18 cellular contexts compared by ENCODE assay signal in genomic region chr12:93134175-93134574, GRCh38.
DNase-seq lines count a peak whose midpoint lies in the region; ATAC-seq and TF ChIP-seq lines count a peak whose summit lies in the region.
"Had no signal": no experiment of that assay in that cellular context is flagged by ENCODE, and none has a peak within 500 bp of the region (broad histone marks: within the 10 kb centered on the region; RNA-seq: fewer than 3 reads in every experiment).

No MANE protein-coding gene starts in this region.

- H3K4me1 Mint-ChIP-seq in naive B cell: peaks cover 45 to 51% (median 47%) of the 10 kb centered on the region in 3 donors
- peaks cover 32% of the 10 kb centered on the region for H3K4me1 Mint-ChIP-seq in activated naive CD8-positive, alpha-beta T cell treated with anti-CD3 and anti-CD28 coated beads, Interleukin-2, amount 50 U/mL, for 24 hours

- no peaks in the 10 kb centered on the region for H3K27me3 ChIP-seq in heart left ventricle

- H3K27ac ChIP-seq in VCaP (peak overlapping the region; percentile 92), heart left ventricle (no peak overlapping the region)

- H3K36me3 Mint-ChIP-seq in naive B cell: no peaks in the 10 kb centered on the region
- no peaks in the 10 kb centered on the region for H3K36me3 Mint-ChIP-seq in activated naive CD8-positive, alpha-beta T cell treated with anti-CD3 and anti-CD28 coated beads, Interleukin-2, amount 50 U/mL, for 24 hours (ENCODE audit: low read depth)

- peaks cover 0 to 50% (median 12%) of the 10 kb centered on the region in 12 donors for H3K4me1 ChIP-seq in heart left ventricle
- H3K4me1 ChIP-seq: HAP-1 had no signal

- no peak for TF ChIP-seq CTCF in VCaP (conservative IDR thresholded peaks at IDR 0.05)
- no peak for TF ChIP-seq CTCF in heart left ventricle (IDR thresholded peaks at IDR 0.05)

- peak overlapping the region in 5 of 6 donors; percentile 49 to 95 (median 93) for H3K27ac Mint-ChIP-seq in naive B cell
- H3K27ac Mint-ChIP-seq in activated naive CD8-positive, alpha-beta T cell treated with anti-CD3 and anti-CD28 coated beads, Interleukin-2, amount 50 U/mL, for 24 hours: no peak overlapping the region

- no peak for TF ChIP-seq POLR2A in heart left ventricle (IDR thresholded peaks at IDR 0.05)

- no peaks in the 10 kb centered on the region for H3K27me3 Mint-ChIP-seq in naive B cell
- H3K27me3 Mint-ChIP-seq in activated naive CD8-positive, alpha-beta T cell treated with anti-CD3 and anti-CD28 coated beads, Interleukin-2, amount 50 U/mL, for 24 hours: no peaks in the 10 kb centered on the region

- H3K9me3 Mint-ChIP-seq in naive B cell: peaks cover 0 to 2% (median 0%) of the 10 kb centered on the region in 7 donors
- H3K9me3 Mint-ChIP-seq in activated naive CD8-positive, alpha-beta T cell treated with anti-CD3 and anti-CD28 coated beads, Interleukin-2, amount 50 U/mL, for 24 hours: no peaks in the 10 kb centered on the region

- WGBS in heart left ventricle, 4 donors: 65 to 97% (median 92%) methylated on average over 5 of the region's 5 CpGs

- H3K4me3 Mint-ChIP-seq in naive B cell: peak overlapping the region in 3 of 8 donors; percentile 54 to 69 (median 64)
- H3K4me3 Mint-ChIP-seq in activated naive CD8-positive, alpha-beta T cell treated with anti-CD3 and anti-CD28 coated beads, Interleukin-2, amount 50 U/mL, for 24 hours: no peak overlapping the region

- peak; percentile 46 for DNase-seq in NCI-H82 (lab: John Stamatoyannopoulos, UW)
- DNase-seq in NCI-H82 treated with DMSO at 0.1 percent for 48 hours (lab: John Stamatoyannopoulos, UW; ENCODE audit: unreplicated experiment): no peak
- no peak for DNase-seq in naive B cell
- DNase-seq in DMS 273 (lab: John Stamatoyannopoulos, UW; ENCODE audit: unreplicated experiment): no peak
- DNase-seq in heart left ventricle: no peak
- no peak for DNase-seq in activated naive CD8-positive, alpha-beta T cell treated with anti-CD3 and anti-CD28 coated beads, Interleukin-2, amount 50 U/mL, for 24 hours
- DNase-seq: C1 segment of cervical spinal cord, DMS153, KG1, NCI-H1048, NCI-H1436 treated with DMSO at 0.1 percent for 48 hours, NCI-H2029 treated with DMSO at 0.1 percent for 48 hours, NCI-H2171 treated with DMSO at 0.1 percent for 48 hours, NCI-H446 treated with DMSO at 0.1 percent for 48 hours had no signal

- no peaks in the 10 kb centered on the region for H3K36me3 ChIP-seq in heart left ventricle
- H3K36me3 ChIP-seq: HAP-1 had no signal

- ATAC-seq in naive B cell (ENCODE audit: low read depth in 2 of 2) (no peak), heart left ventricle (no peak), GM18519 (IDR thresholded peaks at IDR 0.05; ENCODE audit: low FRiP score, unreplicated experiment) (no peak)
- no peak for ATAC-seq in activated naive CD8-positive, alpha-beta T cell treated with anti-CD3 and anti-CD28 coated beads, Interleukin-2, amount 50 U/mL, for 24 hours
- ATAC-seq: Panc1 had no signal

- H3K9me3 ChIP-seq in heart left ventricle: no peaks in the 10 kb centered on the region
- H3K9me3 ChIP-seq: HAP-1 had no signal

- intact Hi-C loops in heart left ventricle (cut with DNase I): loop anchor here in 2 of 10 donors (5.0 to 10.0 kb wide), 2 partner anchors 38 to 161 kb away; no protein-coding TSS in a partner anchor

- H3K4me3 ChIP-seq in heart left ventricle: no peak overlapping the region
- H3K4me3 ChIP-seq: HAP-1 had no signal
